ENCODE assay signal across 26 cellular contexts in genomic region chr2:200976710-200977109, GRCh38.
"Had no signal": no experiment of that assay in that cellular context is flagged by ENCODE, and none has a peak within 500 bp of the region (broad histone marks: within the 10 kb centered on the region; RNA-seq: fewer than 3 reads in every experiment).

No MANE protein-coding gene starts in this region.

- H3K27ac ChIP-seq: epithelial cell of prostate, esophagus squamous epithelium, gastrocnemius medialis, heart right ventricle, left lung, lower lobe of right lung had no signal

- H3K27me3 ChIP-seq: esophagus squamous epithelium, gastrocnemius medialis, heart right ventricle, left lung had no signal

- ATAC-seq: effector memory CD8-positive, alpha-beta T cell; esophagus mucosa; gastrocnemius medialis; heart right ventricle; left cardiac atrium; left lung; left ventricle myocardium superior; lower lobe of right lung; mucosa of descending colon; naive thymus-derived CD8-positive, alpha-beta T cell had no signal

- H3K9me3 ChIP-seq: esophagus squamous epithelium, gastrocnemius medialis, heart right ventricle, left lung, lower lobe of right lung, mucosa of descending colon had no signal

- DNase-seq: cortex of kidney; effector CD8-positive, alpha-beta T cell; effector memory CD8-positive, alpha-beta T cell; endodermal cell; erythroblast; esophagus squamous epithelium; foreskin fibroblast; foreskin melanocyte; gastrocnemius medialis; glutamatergic neuron; head of caudate nucleus; heart right ventricle; hippocampal formation; left cardiac atrium; left lung; left ventricle myocardium superior; lower lobe of right lung; mesenchymal stem cell; mucosa of descending colon; naive B cell; naive thymus-derived CD8-positive, alpha-beta T cell had no signal

- H3K4me1 ChIP-seq: esophagus squamous epithelium, gastrocnemius medialis, heart right ventricle, left lung, lower lobe of right lung had no signal

- FAIRE-seq: endometrium, islet of Langerhans, keratinocyte had no signal

- H3K4me3 ChIP-seq: esophagus squamous epithelium, gastrocnemius medialis, heart right ventricle, left lung, lower lobe of right lung, mucosa of descending colon had no signal
